Comparison of ENCODE assay signal across 11 cellular contexts in the genomic region with DNA sequence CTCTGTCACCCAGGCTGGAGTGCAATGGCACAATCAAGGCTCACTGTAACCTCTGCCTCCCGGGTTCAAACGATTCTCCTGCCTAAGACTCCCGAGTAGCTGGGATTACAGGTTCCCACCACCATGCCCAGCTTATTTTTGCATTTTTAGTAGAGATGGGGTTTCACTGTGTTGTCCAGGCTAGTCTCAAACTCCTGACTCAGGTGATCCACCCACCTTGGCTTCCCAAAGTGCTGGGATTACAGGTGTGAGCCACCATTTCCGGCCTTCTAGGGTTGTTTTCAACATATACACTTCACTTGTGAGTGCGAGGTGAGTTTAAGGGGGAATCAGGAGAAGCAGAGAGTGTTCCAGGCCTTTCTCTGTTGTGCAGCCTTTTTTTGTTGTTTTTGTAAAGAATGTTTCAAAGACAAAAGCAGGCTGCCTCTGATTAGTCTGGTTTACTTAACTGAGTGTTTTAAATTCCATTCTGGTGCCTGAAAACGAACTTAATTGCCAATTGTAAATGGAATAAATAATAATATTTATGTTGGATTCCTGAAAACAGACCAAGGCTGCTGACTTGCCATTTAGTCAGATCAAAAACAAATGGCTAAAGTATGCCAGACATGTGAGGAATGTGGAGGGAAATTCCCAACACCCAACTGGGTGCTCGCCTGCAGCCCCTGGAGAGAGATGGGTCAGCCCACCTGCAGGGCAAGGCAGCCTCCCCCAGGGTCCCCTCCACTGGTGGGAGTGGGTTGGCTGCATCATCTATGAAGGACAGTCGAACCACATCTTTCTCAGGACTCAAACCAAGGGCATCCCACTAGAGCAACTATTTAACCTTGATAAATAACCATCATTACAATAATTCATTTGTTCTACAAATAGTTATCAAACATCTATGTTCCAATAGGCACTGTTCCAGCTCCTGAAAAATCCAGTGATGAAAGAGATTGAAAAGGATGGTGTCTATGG. TPM values are rescaled to one million over a fixed set of nuclear protein-coding genes. Genes with fewer than 3 reads are reported as not detected.
DNase-seq lines count a peak whose midpoint lies in the region; ATAC-seq and TF ChIP-seq lines count a peak whose summit lies in the region.
"Had no signal": no experiment of that assay in that cellular context is flagged by ENCODE, and none has a peak within 500 bp of the region (broad histone marks: within the 10 kb centered on the region; RNA-seq: fewer than 3 reads in every experiment).

No MANE protein-coding gene starts in this region.

- TF ChIP-seq CTCF in brain microvascular endothelial cell (IDR thresholded peaks at IDR 0.05; ENCODE audit: low read depth, low read length, missing control alignments) (no peak), kidney epithelial cell (IDR thresholded peaks at IDR 0.05; ENCODE audit: insufficient read depth, low read length, poor library complexity, severe bottlenecking) (no peak), uterus (IDR thresholded peaks at IDR 0.05) (no peak)

- ATAC-seq in GM21723 (IDR thresholded peaks at IDR 0.05; ENCODE audit: unreplicated experiment) (no peak), HG03354 (IDR thresholded peaks at IDR 0.05; ENCODE audit: poor library complexity, severe bottlenecking, unreplicated experiment) (no peak)

- intact Hi-C loops in uterus (cut with DNase I; ENCODE audit: low total_unique reads) = no loop called here

- H3K9me3 ChIP-seq in uterus = no peaks in the 10 kb centered on the region

- no peak for TF ChIP-seq POLR2A in uterus (IDR thresholded peaks at IDR 0.05)

- DNase-seq in HS-27A (ENCODE audit: low read depth) (peak; percentile 81), brain microvascular endothelial cell (peak; percentile 57), kidney epithelial cell (ENCODE audit: low read depth) (peak; percentile 77), uterus (no peak)
- DNase-seq in central memory CD4-positive, alpha-beta T cell = no peak
- DNase-seq: activated gamma-delta T cell treated with Interleukin-2 at 50 U/mL for 16 hours; NCI-H1105 treated with DMSO at 0.1 percent for 48 hours; stimulated activated CD4-positive, alpha-beta T cell treated with anti-CD3 and anti-CD28 coated beads, Interleukin-1b, Interleukin-23, amount 100 ng/mL, for 48 hours; T-helper 2 cell had no signal

- H3K4me3 ChIP-seq in brain microvascular endothelial cell (ENCODE audit: low read depth, low read length) (no peak overlapping the region), kidney epithelial cell (ENCODE audit: low read depth, low read length) (no peak overlapping the region), uterus (no peak overlapping the region)

- H3K27ac ChIP-seq in brain microvascular endothelial cell = peak overlapping the region; percentile 71
- peak overlapping the region; percentile 41 to 67 for H3K27ac ChIP-seq in uterus

- in situ Hi-C loops in brain microvascular endothelial cell (cut with HindIII; ENCODE audit: low pct_ligation_motif_present, low sequenced_read_pairs) = no loop called here

- no peaks in the 10 kb centered on the region for H3K36me3 ChIP-seq in brain microvascular endothelial cell (replicated peaks)
- no peaks in the 10 kb centered on the region for H3K36me3 ChIP-seq in kidney epithelial cell (ENCODE audit: control insufficient read depth, insufficient read depth, low read length)
- no peaks in the 10 kb centered on the region for H3K36me3 ChIP-seq in uterus

- no peaks in the 10 kb centered on the region for H3K4me1 ChIP-seq in uterus

- no peaks in the 10 kb centered on the region for H3K27me3 ChIP-seq in brain microvascular endothelial cell (replicated peaks)
- no peaks in the 10 kb centered on the region for H3K27me3 ChIP-seq in kidney epithelial cell (ENCODE audit: control insufficient read depth, insufficient read depth, low read length)
- H3K27me3 ChIP-seq in uterus = no peaks in the 10 kb centered on the region

RNA-seq across cellular contexts. Expression of gene RANGAP1, which starts 4.6 kb away (rescaled TPM):
- total RNA-seq in kidney epithelial cell = 131 and 133 TPM in 2 replicates
- total RNA-seq in uterus = 10 to 100 TPM; 18.7 to 38.7 (median 35.6) TPM

RNA-seq across cellular contexts. Expression of gene ZC3H7B, which starts 10.8 kb away (rescaled TPM):
- total RNA-seq in kidney epithelial cell (57.7 and 59.6 TPM in 2 replicates), uterus (10 to 100 TPM; 14.1 to 74.1 (median 28.2) TPM)

RNA-seq across cellular contexts. Expression of gene CHADL, which starts 49.8 kb away (rescaled TPM):
- 1.6 and 1.8 TPM in 2 replicates for total RNA-seq in kidney epithelial cell
- 1 to 10 TPM in 2 of 4 donors, not detected in 2; 1.8 to 2.6 TPM for total RNA-seq in uterus

Comparison
In these comparisons a context has a peak if more than half of its experiments do, and no peak if none do; other contexts are left out.
1. DNase-seq: peak in HS-27A (single experiment), brain microvascular endothelial cell (single experiment) and kidney epithelial cell (single experiment); none in uterus (0 of 2) and central memory CD4-positive, alpha-beta T cell (single experiment).